ENCODE assay signal across 18 cellular contexts in the genomic region with DNA sequence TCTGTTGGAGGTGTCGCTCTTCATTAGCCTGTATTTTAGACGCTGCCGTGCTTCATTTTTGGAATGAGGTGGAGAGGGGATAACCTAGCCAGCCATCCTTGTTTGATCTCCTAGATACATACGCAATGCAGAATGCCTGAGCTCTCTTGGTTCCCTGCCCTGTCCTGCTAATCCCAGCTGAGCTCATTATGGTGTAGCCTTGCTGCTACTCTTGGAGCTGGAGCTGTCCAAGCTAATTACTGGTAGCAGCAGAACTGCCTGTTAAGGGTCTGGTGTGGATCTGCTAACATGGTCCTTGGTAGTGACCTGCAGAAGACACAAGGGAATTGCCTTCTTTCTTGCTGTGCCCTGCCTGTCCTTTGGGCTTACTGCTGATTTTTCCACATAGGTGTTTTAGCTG.
"Had no signal": no experiment of that assay in that cellular context is flagged by ENCODE, and none has a peak within 500 bp of the region (broad histone marks: within the 10 kb centered on the region; RNA-seq: fewer than 3 reads in every experiment).

No MANE protein-coding gene starts in this region.

- H3K4me3 Mint-ChIP-seq: activated CD4-positive, alpha-beta T cell treated with anti-CD3 and anti-CD28 coated beads, Interleukin-2, amount 10 ng/mL, durations not matched to agents 7 days and 5 days; natural killer cell; type B pancreatic cell had no signal

- H3K27me3 Mint-ChIP-seq: activated CD4-positive, alpha-beta T cell treated with anti-CD3 and anti-CD28 coated beads, Interleukin-2, amount 10 ng/mL, durations not matched to agents 7 days and 5 days; type B pancreatic cell had no signal

- ATAC-seq: activated naive CD4-positive, alpha-beta T cell treated with anti-CD3 and anti-CD28 coated beads, Interleukin-2, amount 50 U/mL, for 72 hours; left lobe of liver; mucosa of descending colon; natural killer cell; psoas muscle had no signal

- DNase-seq: activated CD4-positive, alpha-beta T cell treated with anti-CD3 and anti-CD28 coated beads, Interleukin-2, amount 10 ng/mL, durations not matched to agents 7 days and 5 days; activated CD4-positive, CD25-positive, alpha-beta regulatory T cell; activated CD8-positive, alpha-beta memory T cell treated with anti-CD3 and anti-CD28 coated beads for 24 hours; amygdala; brain microvascular endothelial cell; esophagus squamous epithelium; foreskin fibroblast; islet precursor cell; mammary epithelial cell; mucosa of descending colon; natural killer cell; psoas muscle; stimulated activated CD4-positive, alpha-beta T cell treated with anti-CD3 and anti-CD28 coated beads, Interleukin-12 subunit alpha, Interleukin-12 subunit beta, amount 100 ng/mL, for 4 hours; stimulated activated naive CD4-positive, alpha-beta T cell treated with Interleukin-2 at 50 U/mL for 16 hours; T1000 had no signal

- H3K4me3 ChIP-seq: esophagus squamous epithelium, mucosa of descending colon, psoas muscle had no signal

- H3K36me3 ChIP-seq: brain microvascular endothelial cell had no signal

- H3K27me3 ChIP-seq: brain microvascular endothelial cell, esophagus squamous epithelium had no signal

- H3K27ac ChIP-seq: brain microvascular endothelial cell, esophagus squamous epithelium, psoas muscle had no signal

- H3K9me3 ChIP-seq: esophagus squamous epithelium, mucosa of descending colon, psoas muscle had no signal

- H3K9me3 Mint-ChIP-seq: activated CD4-positive, alpha-beta T cell treated with anti-CD3 and anti-CD28 coated beads, Interleukin-2, amount 10 ng/mL, durations not matched to agents 7 days and 5 days; type B pancreatic cell had no signal

- H3K4me1 Mint-ChIP-seq: activated CD4-positive, alpha-beta T cell treated with anti-CD3 and anti-CD28 coated beads, Interleukin-2, amount 10 ng/mL, durations not matched to agents 7 days and 5 days; natural killer cell had no signal

- H3K4me1 ChIP-seq: esophagus squamous epithelium, psoas muscle had no signal

- H3K36me3 Mint-ChIP-seq: activated naive CD4-positive, alpha-beta T cell treated with anti-CD3 and anti-CD28 coated beads, Interleukin-2, amount 50 U/mL, for 72 hours; natural killer cell had no signal

- H3K27ac Mint-ChIP-seq: activated CD4-positive, alpha-beta T cell treated with anti-CD3 and anti-CD28 coated beads, Interleukin-2, amount 10 ng/mL, durations not matched to agents 7 days and 5 days; activated naive CD4-positive, alpha-beta T cell treated with anti-CD3 and anti-CD28 coated beads, Interleukin-2, amount 50 U/mL, for 72 hours; natural killer cell; type B pancreatic cell had no signal
